13 cellular contexts compared by ENCODE assay signal in genomic region chr2:231410293-231411004, GRCh38. TPM values are rescaled to one million over a fixed set of nuclear protein-coding genes. Genes with fewer than 3 reads are reported as not detected.
DNase-seq lines count a peak whose midpoint lies in the region; ATAC-seq, FAIRE-seq and TF ChIP-seq lines count a peak whose summit lies in the region.
"Had no signal": no experiment of that assay in that cellular context is flagged by ENCODE, and none has a peak within 500 bp of the region (broad histone marks: within the 10 kb centered on the region; RNA-seq: fewer than 3 reads in every experiment).

No MANE protein-coding gene starts in this region.

- peak; percentile 47; the same call in 1 of the 2 replicates for TF ChIP-seq CTCF in A673 (conservative IDR thresholded peaks at IDR 0.05; ENCODE audit: low read depth, low read length)
- TF ChIP-seq CTCF in GM12872 (IDR thresholded peaks at IDR 0.05; ENCODE audit: insufficient read depth, low read depth, low read length): peak; percentile 62
- TF ChIP-seq CTCF in RWPE1 (conservative IDR thresholded peaks at IDR 0.05; ENCODE audit: low read depth): peak; percentile 22; the same call in 1 of the 2 replicates
- peak; percentile 64 for TF ChIP-seq CTCF in glutamatergic neuron (IDR thresholded peaks at IDR 0.05; ENCODE audit: partially characterized antibody, unreplicated experiment)

- CTCF ChIA-PET in A673 (lab: Charles Lee) (no interaction called here), RWPE1 (lab: Yijun Ruan, JAX) (interaction anchor here (0.6 to 2.0 kb wide), 5 partner anchors 9 to 186 kb away, joined by 3 to 15 read pairs (median 5); no protein-coding TSS in a partner anchor)

- H3K4me1 Mint-ChIP-seq in glutamatergic neuron (ENCODE audit: low read depth, unreplicated experiment): peaks cover 11% of the 10 kb centered on the region

- DNase-seq in A673 (ENCODE audit: low spot score) (no peak), RWPE1 (ENCODE audit: low spot score) (no peak), glutamatergic neuron (no peak), SKM-1 (lab: John Stamatoyannopoulos, UW; ENCODE audit: unreplicated experiment) (no peak), GM12892 (ENCODE audit: insufficient read length) (no peak)
- no peak for DNase-seq in stimulated activated naive CD4-positive, alpha-beta T cell (lab: John Stamatoyannopoulos, UW)
- DNase-seq: foreskin melanocyte; naive B cell; NCI-H748 treated with DMSO at 0.1 percent for 48 hours; stimulated activated CD4-positive, alpha-beta T cell treated with anti-CD3 and anti-CD28 coated beads, Interleukin-1b, Interleukin-23, amount 100 ng/mL, for 48 hours; thyroid gland had no signal

- no peaks in the 10 kb centered on the region for H3K27me3 ChIP-seq in A673 (replicated peaks; ENCODE audit: insufficient read depth, low read depth, low read length, poor library complexity)
- H3K27me3 ChIP-seq: thyroid gland had no signal

- no peak for FAIRE-seq in GM12892 (lab: Jason Lieb, UNC)

- no peak overlapping the region for H3K4me3 Mint-ChIP-seq in glutamatergic neuron (ENCODE audit: unreplicated experiment)

- no peak for ATAC-seq in HG02678 (IDR thresholded peaks at IDR 0.05; ENCODE audit: unreplicated experiment)

- H3K36me3 Mint-ChIP-seq in glutamatergic neuron (ENCODE audit: unreplicated experiment): no peaks in the 10 kb centered on the region

- H3K36me3 ChIP-seq in A673 (ENCODE audit: insufficient read depth, low read length, poor library complexity, severe bottlenecking): no peaks in the 10 kb centered on the region
- H3K36me3 ChIP-seq: thyroid gland had no signal

- peaks cover 2% of the 10 kb centered on the region for H3K27me3 Mint-ChIP-seq in glutamatergic neuron (ENCODE audit: unreplicated experiment)

- no peak overlapping the region for H3K27ac Mint-ChIP-seq in glutamatergic neuron (ENCODE audit: unreplicated experiment)

- no TSS peak for BruUV-seq in A673 (replicated peaks; lab: Mats Ljungman, UMichigan)

- H3K4me3 ChIP-seq in A673 (ENCODE audit: low read depth, low read length, poor library complexity, severe bottlenecking): no peak overlapping the region
- H3K4me3 ChIP-seq: thyroid gland had no signal

- intact Hi-C loops in A673 (cut with micrococcal nuclease; ENCODE audit: unreplicated experiment): loop anchor here (5.0 kb wide), 3 partner anchors 113 to 308 kb away; no protein-coding TSS in a partner anchor

- peaks cover 5% of the 10 kb centered on the region for H3K9me3 Mint-ChIP-seq in glutamatergic neuron (ENCODE audit: unreplicated experiment)

- H3K4me1 ChIP-seq in A673 (ENCODE audit: insufficient read depth, low read length, poor library complexity, severe bottlenecking): no peaks in the 10 kb centered on the region

- no peak for TF ChIP-seq POLR2A in GM12892 (IDR thresholded peaks at IDR 0.05; ENCODE audit: low read depth, low read length)

- H3K27ac ChIP-seq in A673 (ENCODE audit: low read depth, low read length, poor library complexity, severe bottlenecking) (no peak overlapping the region), RWPE1 (no peak overlapping the region)
- H3K27ac ChIP-seq: thyroid gland had no signal

- peaks cover 9% of the 10 kb centered on the region for H3K9me3 ChIP-seq in A673 (ENCODE audit: low read depth, low read length, poor library complexity, severe bottlenecking)
- H3K9me3 ChIP-seq: thyroid gland had no signal

- POLR2A ChIA-PET in A673 (lab: Charles Lee; ENCODE audit: low non-redundant PET) (no interaction called here), RWPE1 (lab: Yijun Ruan, JAX; ENCODE audit: low non-redundant PET) (no interaction called here)

RNA-seq across cellular contexts. Expression of gene B3GNT7, which starts 14.9 kb away (rescaled TPM):
- total RNA-seq in A673 (2021) (0.09 TPM in 1 of 2 replicates, not detected in the other), glutamatergic neuron (ENCODE audit: unreplicated experiment) (0.27 TPM)
- 1.5 TPM for polyA plus RNA-seq in GM12892 (2012; ENCODE audit: missing spikeins)

RNA-seq across cellular contexts. Expression of gene NCL, which starts 53.8 kb away (rescaled TPM):
- total RNA-seq in A673 (2021) (1,186 and 1,328 TPM in 2 replicates), glutamatergic neuron (ENCODE audit: unreplicated experiment) (320 TPM)
- 468 TPM for polyA plus RNA-seq in GM12892 (2012; ENCODE audit: missing spikeins)
